ENCODE assay signal across 12 cellular contexts in genomic region chr2:46481541-46482193, GRCh38. TPM values are rescaled to one million over a fixed set of nuclear protein-coding genes. Genes with fewer than 3 reads are reported as not detected.
DNase-seq lines count a peak whose midpoint lies in the region; ATAC-seq and TF ChIP-seq lines count a peak whose summit lies in the region.
"Had no signal": no experiment of that assay in that cellular context is flagged by ENCODE, and none has a peak within 500 bp of the region (broad histone marks: within the 10 kb centered on the region; RNA-seq: fewer than 3 reads in every experiment).

No MANE protein-coding gene starts in this region.

- no TSS peak for BruUV-seq in PC-3 (replicated peaks; lab: Mats Ljungman, UMichigan)

- H3K36me3 ChIP-seq in PC-3 (ENCODE audit: low read depth, low read length): no peaks in the 10 kb centered on the region
- H3K36me3 ChIP-seq: lower lobe of right lung had no signal

- no peaks in the 10 kb centered on the region for H3K9me2 ChIP-seq in PC-3 (replicated peaks; ENCODE audit: low read length)

- no peak overlapping the region for H3K27ac Mint-ChIP-seq in T-helper 2 cell treated with Interferon-gamma antibody and Interleukin-4, amounts not matched to agents 5 μg/mL and 100 μg/mL, for 36 hours
- H3K27ac Mint-ChIP-seq: CD4-positive, alpha-beta memory T cell; stimulated activated naive CD8-positive, alpha-beta T cell treated with anti-CD3 and anti-CD28 coated beads, Interleukin-15, Interleukin-2, amounts not matched to agents 100 ng/mL and 50 ng/mL, for 24 hours had no signal

- no peak overlapping the region for H3K4me3 ChIP-seq in AG04449 (ENCODE audit: low read depth, low read length)
- H3K4me3 ChIP-seq in PC-3 (ENCODE audit: low read length): no peak overlapping the region
- H3K4me3 ChIP-seq: lower lobe of right lung had no signal

- H3K4me1 Mint-ChIP-seq in T-helper 2 cell treated with Interferon-gamma antibody and Interleukin-4, amounts not matched to agents 5 μg/mL and 100 μg/mL, for 36 hours (ENCODE audit: low read depth): peaks cover 16% of the 10 kb centered on the region

- H3K27me3 Mint-ChIP-seq in T-helper 2 cell treated with Interferon-gamma antibody and Interleukin-4, amounts not matched to agents 5 μg/mL and 100 μg/mL, for 36 hours (ENCODE audit: low read depth): peaks cover 4% of the 10 kb centered on the region
- H3K27me3 Mint-ChIP-seq: stimulated activated naive CD8-positive, alpha-beta T cell treated with anti-CD3 and anti-CD28 coated beads, Interleukin-15, Interleukin-2, amounts not matched to agents 100 ng/mL and 50 ng/mL, for 24 hours had no signal

- H3K9me3 ChIP-seq in PC-3 (ENCODE audit: low read length): no peaks in the 10 kb centered on the region
- H3K9me3 ChIP-seq: lower lobe of right lung had no signal

- H3K9ac ChIP-seq in PC-3 (ENCODE audit: low read length): peak overlapping the region; percentile 46; the same call in 1 of the 2 replicates

- POLR2A ChIA-PET in AG04449 (lab: Yijun Ruan, JAX): no interaction called here
- POLR2A ChIA-PET in PC-3 (lab: Charles Lee; ENCODE audit: unreplicated experiment): no interaction called here

- no peak overlapping the region for H3K4me3 Mint-ChIP-seq in T-helper 2 cell treated with Interferon-gamma antibody and Interleukin-4, amounts not matched to agents 5 μg/mL and 100 μg/mL, for 36 hours
- H3K4me3 Mint-ChIP-seq: CD4-positive, alpha-beta memory T cell; stimulated activated naive CD8-positive, alpha-beta T cell treated with anti-CD3 and anti-CD28 coated beads, Interleukin-15, Interleukin-2, amounts not matched to agents 100 ng/mL and 50 ng/mL, for 24 hours had no signal

- H3K79me2 ChIP-seq in PC-3 (ENCODE audit: low read length): no peaks in the 10 kb centered on the region

- H2AFZ ChIP-seq in PC-3 (ENCODE audit: low read length): no peak overlapping the region

- no peaks in the 10 kb centered on the region for H3F3A ChIP-seq in PC-3 (ENCODE audit: low read length, unreplicated experiment)

- peaks cover 2% of the 10 kb centered on the region for H3K9me3 Mint-ChIP-seq in T-helper 2 cell treated with Interferon-gamma antibody and Interleukin-4, amounts not matched to agents 5 μg/mL and 100 μg/mL, for 36 hours

- TF ChIP-seq CTCF in AG04449 (IDR thresholded peaks at IDR 0.05; ENCODE audit: insufficient read depth, low read length, missing control alignments): no peak
- no peak for TF ChIP-seq CTCF in PC-3 (conservative IDR thresholded peaks at IDR 0.05; ENCODE audit: low read depth, low read length)

- no peaks in the 10 kb centered on the region for H3K36me3 Mint-ChIP-seq in T-helper 2 cell treated with Interferon-gamma antibody and Interleukin-4, amounts not matched to agents 5 μg/mL and 100 μg/mL, for 36 hours (ENCODE audit: low read depth)

- H3K27ac ChIP-seq in PC-3 (ENCODE audit: low read length): peak overlapping the region; percentile 80
- H3K27ac ChIP-seq: lower lobe of right lung had no signal

- DNase-seq in AG04449 (ENCODE audit: low read depth, low spot score): peak; percentile 61
- DNase-seq in H4 (ENCODE audit: low spot score): peak; percentile 62
- DNase-seq in PC-3: peak; percentile 88
- peak; percentile 74 for DNase-seq in fibroblast of peridontal ligament (ENCODE audit: extremely low read depth)
- no peak for DNase-seq in T-helper 2 cell treated with Interferon-gamma antibody and Interleukin-4, amounts not matched to agents 5 μg/mL and 100 μg/mL, for 36 hours (ENCODE audit: low spot score)
- no peak for DNase-seq in GF-D8 (lab: John Stamatoyannopoulos, UW)
- DNase-seq: activated T-cell treated with anti-CD3 and anti-CD28 coated beads, Interleukin-2, amount 50 U/mL, for 1 hour; CD4-positive, alpha-beta memory T cell; lower lobe of right lung had no signal

- intact Hi-C loops in PC-3 (cut with micrococcal nuclease): no loop called here

- peaks cover 17% of the 10 kb centered on the region for H3K4me1 ChIP-seq in PC-3 (ENCODE audit: insufficient read depth, low read length)

- no peaks in the 10 kb centered on the region for H4K20me1 ChIP-seq in PC-3 (ENCODE audit: low read length)

- ATAC-seq in PC-3 (peak; percentile 94), GM18511 (IDR thresholded peaks at IDR 0.05; ENCODE audit: unreplicated experiment) (no peak), GM18520 (IDR thresholded peaks at IDR 0.05; ENCODE audit: unreplicated experiment) (no peak)

- CTCF ChIA-PET in AG04449 (lab: Yijun Ruan, JAX): interaction anchor here (0.8 to 1.6 kb wide), 3 partner anchors 12 to 181 kb away, joined by 3 to 9 read pairs (median 3); no protein-coding TSS in a partner anchor
- CTCF ChIA-PET in PC-3 (lab: Charles Lee): interaction anchor here (0.6 kb wide), 4 partner anchors 72 to 832 kb away, joined by 3 read pairs; no protein-coding TSS in a partner anchor

- peak overlapping the region; percentile 61 for H3K4me2 ChIP-seq in PC-3 (ENCODE audit: low read length)

- H3K27me3 ChIP-seq in PC-3 (ENCODE audit: low read length): no peaks in the 10 kb centered on the region

RNA-seq across cellular contexts. Expression of gene TMEM247, which starts 2.3 kb away (rescaled TPM):
- total RNA-seq in H4 (2014; rRNA removed; shearing (Covaris generic)): not detected in 2 replicates
- not detected in 2 replicates for total RNA-seq in PC-3 (2014; rRNA removed)
- total RNA-seq: CD4-positive, alpha-beta memory T cell; lower lobe of right lung had no signal

Comparison
In these comparisons a context has a peak if more than half of its experiments do, and no peak if none do; other contexts are left out.
1. DNase-seq: peak in AG04449 (single experiment), H4 (single experiment), PC-3 (single experiment) and fibroblast of peridontal ligament (single experiment); none in T-helper 2 cell treated with Interferon-gamma antibody and Interleukin-4, amounts not matched to agents 5 μg/mL and 100 μg/mL, for 36 hours (single experiment) and GF-D8 (single experiment).